In genomic region chr5:177128551-177128976, GRCh38 we compare ENCODE assay signal across 12 cellular contexts. TPM values are rescaled to one million over a fixed set of nuclear protein-coding genes. Genes with fewer than 3 reads are reported as not detected.
A peak's percentile ranks its signal among the peaks of the same experiment; 100 is the strongest.
DNase-seq lines count a peak whose midpoint lies in the region; ATAC-seq, FAIRE-seq and TF ChIP-seq lines count a peak whose summit lies in the region.
"Had no signal": no experiment of that assay in that cellular context is flagged by ENCODE, and none has a peak within 500 bp of the region (broad histone marks: within the 10 kb centered on the region; RNA-seq: fewer than 3 reads in every experiment).

No MANE protein-coding gene starts in this region.

- peaks cover 0 to 17% (median 7%) of the 10 kb centered on the region in 4 donors for H3K4me1 ChIP-seq in tibial nerve

- no peaks in the 10 kb centered on the region for H3K36me3 ChIP-seq in bronchial epithelial cell (ENCODE audit: control insufficient read depth, insufficient read depth, low read length)
- H3K36me3 ChIP-seq in tibial nerve = no peaks in the 10 kb centered on the region
- H3K36me3 ChIP-seq: Peyer's patch had no signal

- H3K4me3 Mint-ChIP-seq in activated CD4-positive, alpha-beta T cell treated with anti-CD3 and anti-CD28 coated beads for 36 hours = no peak overlapping the region

- DNase-seq in activated CD4-positive, alpha-beta T cell treated with anti-CD3 and anti-CD28 coated beads for 36 hours = no peak
- no peak for DNase-seq in activated CD4-positive, alpha-beta T cell treated with anti-CD3 and anti-CD28 coated beads, Interleukin-2, amount 50 U/mL, for 48 hours
- DNase-seq in MV-4-11 (lab: John Stamatoyannopoulos, UW) = peak; percentile 56
- peak; percentile 29 for DNase-seq in bronchial epithelial cell (ENCODE audit: low read depth)
- DNase-seq in renal cortical epithelial cell (ENCODE audit: low read depth) = peak; percentile 27
- DNase-seq in NCI-H1048 (lab: John Stamatoyannopoulos, UW) = no peak
- no peak for DNase-seq in tibial nerve (ENCODE audit: low spot score in 2 of 2)
- DNase-seq: 8988T, trophoblast cell had no signal

- TF ChIP-seq EP300 in tibial nerve (IDR thresholded peaks at IDR 0.05) = no peak

- no peaks in the 10 kb centered on the region for H3K27me3 Mint-ChIP-seq in activated CD4-positive, alpha-beta T cell treated with anti-CD3 and anti-CD28 coated beads for 36 hours

- POLR2A ChIA-PET in activated CD4-positive, alpha-beta T cell treated with anti-CD3 and anti-CD28 coated beads for 36 hours (lab: Charles Lee) = interaction anchor here (0.9 kb wide), 1 partner anchor 8 kb away, joined by 3 read pairs; no protein-coding TSS in a partner anchor

- H3K9me3 ChIP-seq in tibial nerve = no peaks in the 10 kb centered on the region
- H3K9me3 ChIP-seq: Peyer's patch had no signal

- no peak for TF ChIP-seq CTCF in bronchial epithelial cell (IDR thresholded peaks at IDR 0.05; ENCODE audit: insufficient read depth, low read length, severe bottlenecking)
- no peak for TF ChIP-seq CTCF in tibial nerve (IDR thresholded peaks at IDR 0.05)

- 91 to 97% methylated on average over 3 of the region's 3 CpGs for WGBS in tibial nerve, 2 donors

- ATAC-seq in activated CD4-positive, alpha-beta T cell treated with anti-CD3 and anti-CD28 coated beads for 36 hours = no peak
- no peak for ATAC-seq in HG03196 (IDR thresholded peaks at IDR 0.05; ENCODE audit: unreplicated experiment)
- ATAC-seq: activated CD4-positive, CD25-positive, alpha-beta regulatory T cell treated with anti-CD3 and anti-CD28 coated beads, Interleukin-2, amount 50 U/mL, for 24 hours had no signal

- H3K4me1 Mint-ChIP-seq in activated CD4-positive, alpha-beta T cell treated with anti-CD3 and anti-CD28 coated beads for 36 hours = peaks cover 24% of the 10 kb centered on the region

- H3K27ac Mint-ChIP-seq in activated CD4-positive, alpha-beta T cell treated with anti-CD3 and anti-CD28 coated beads for 36 hours = peak overlapping the region; percentile 48

- intact Hi-C loops in activated CD4-positive, alpha-beta T cell treated with anti-CD3 and anti-CD28 coated beads for 36 hours (cut with DNase I, micrococcal nuclease) = no loop called here

- H3K4me3 ChIP-seq in bronchial epithelial cell (ENCODE audit: low read depth, low read length) (no peak overlapping the region), tibial nerve (no peak overlapping the region)
- H3K4me3 ChIP-seq: Peyer's patch had no signal

- no peak overlapping the region for H3K27ac ChIP-seq in tibial nerve
- H3K27ac ChIP-seq: Peyer's patch had no signal

- no peak for TF ChIP-seq POLR2A in tibial nerve (IDR thresholded peaks at IDR 0.05)

- no peaks in the 10 kb centered on the region for H3K9me3 Mint-ChIP-seq in activated CD4-positive, alpha-beta T cell treated with anti-CD3 and anti-CD28 coated beads for 36 hours (ENCODE audit: low read depth)

- H3K27me3 ChIP-seq in bronchial epithelial cell (ENCODE audit: control insufficient read depth, insufficient read depth, low read length) (no peaks in the 10 kb centered on the region), tibial nerve (no peaks in the 10 kb centered on the region)
- H3K27me3 ChIP-seq: Peyer's patch had no signal

- no peak for FAIRE-seq in bronchial epithelial cell (lab: Jason Lieb, UNC)

- H3K36me3 Mint-ChIP-seq in activated CD4-positive, alpha-beta T cell treated with anti-CD3 and anti-CD28 coated beads for 36 hours (ENCODE audit: low read depth) = no peaks in the 10 kb centered on the region

- CTCF ChIA-PET in activated CD4-positive, alpha-beta T cell treated with anti-CD3 and anti-CD28 coated beads for 36 hours (lab: Charles Lee) = interaction anchor here (0.6 to 3.4 kb wide), 6 partner anchors 10 to 126 kb away, joined by 3 to 16 read pairs (median 3); no protein-coding TSS in a partner anchor

RNA-seq across cellular contexts. Expression of gene NSD1, which starts 5.0 kb away (rescaled TPM):
- 10 to 100 TPM; 65.6 to 68.2 TPM for total RNA-seq in activated CD4-positive, alpha-beta T cell treated with anti-CD3 and anti-CD28 coated beads for 36 hours
- 32.4 and 42.9 TPM in 2 replicates for total RNA-seq in bronchial epithelial cell
- total RNA-seq in renal cortical epithelial cell = 42.4 and 59.1 TPM in 2 replicates
- 10 to 100 TPM; 36.6 to 51.3 (median 40.7) TPM for total RNA-seq in tibial nerve

RNA-seq across cellular contexts. Expression of gene FGFR4, which starts 41.8 kb away (rescaled TPM):
- 1 to 10 TPM; 1.5 to 2.0 TPM for total RNA-seq in activated CD4-positive, alpha-beta T cell treated with anti-CD3 and anti-CD28 coated beads for 36 hours
- total RNA-seq in bronchial epithelial cell (0.79 and 1.5 TPM in 2 replicates), renal cortical epithelial cell (14.1 and 35.2 TPM in 2 replicates), tibial nerve (10 to 100 TPM in 2 of 4 donors, 1 to 10 TPM in 2; 3.3 to 60.8 (median 12.1) TPM)

Comparison
In these comparisons a context has a peak if more than half of its experiments do, and no peak if none do; other contexts are left out.
1. DNase-seq: peak in MV-4-11 (single experiment), bronchial epithelial cell (single experiment) and renal cortical epithelial cell (single experiment); none in activated CD4-positive, alpha-beta T cell treated with anti-CD3 and anti-CD28 coated beads for 36 hours (single experiment), activated CD4-positive, alpha-beta T cell treated with anti-CD3 and anti-CD28 coated beads, Interleukin-2, amount 50 U/mL, for 48 hours (0 of 2), NCI-H1048 (single experiment) and tibial nerve (0 of 2).